Comparison of ENCODE assay signal across 8 cellular contexts in genomic region chr4:155442267-155443105, GRCh38.
DNase-seq lines count a peak whose midpoint lies in the region; ATAC-seq and TF ChIP-seq lines count a peak whose summit lies in the region.

No MANE protein-coding gene starts in this region.

- ATAC-seq in HG02870 (IDR thresholded peaks at IDR 0.05; ENCODE audit: unreplicated experiment) (peak; percentile 88), lower lobe of right lung (peak; percentile 93 to 95)

- peak overlapping the region; percentile 22 for H3K4me3 ChIP-seq in lower lobe of right lung

- H3K9me3 ChIP-seq in lower lobe of right lung, result no peaks in the 10 kb centered on the region

- no peak overlapping the region for H3K27ac ChIP-seq in lower lobe of right lung

- intact Hi-C loops in lower lobe of right lung (cut with DNase I), result loop anchor here (10.0 kb wide), 1 partner anchor 342 kb away; no protein-coding TSS in a partner anchor

- H3K4me1 ChIP-seq in lower lobe of right lung, result peaks cover 12% of the 10 kb centered on the region

- peak; percentile 76 for DNase-seq in NCI-H82 (lab: John Stamatoyannopoulos, UW)
- DNase-seq in NCI-H82 treated with DMSO at 0.1 percent for 48 hours (lab: John Stamatoyannopoulos, UW; ENCODE audit: unreplicated experiment), result no peak
- DNase-seq in NCI-H2227 (lab: John Stamatoyannopoulos, UW; ENCODE audit: unreplicated experiment), result peak; percentile 63
- peak; percentile 15 to 30 for DNase-seq in activated CD4-positive, alpha-beta T cell treated with anti-CD3 and anti-CD28 coated beads, Interleukin-2, amount 50 U/mL, for 4 hours
- DNase-seq in ecto neural progenitor cell (ENCODE audit: low spot score), result peak; percentile 79
- DNase-seq in lower lobe of right lung, result peak; percentile 79
- DNase-seq in stimulated activated CD4-positive, alpha-beta T cell treated with anti-CD3 and anti-CD28 coated beads, Interleukin-4, amount 100 ng/mL, for 48 hours (ENCODE audit: low read depth in 2 of 2), result peak; percentile 41 to 63

- H3K27me3 ChIP-seq in lower lobe of right lung (ENCODE audit: low read depth), result no peaks in the 10 kb centered on the region

- H3K36me3 ChIP-seq in lower lobe of right lung, result no peaks in the 10 kb centered on the region

- peak; percentile 94 for TF ChIP-seq CTCF in lower lobe of right lung (IDR thresholded peaks at IDR 0.05)
